In genomic region chr5:24059006-24059405, GRCh38 we compare ENCODE assay signal across 28 cellular contexts.
A peak's percentile ranks its signal among the peaks of the same experiment; 100 is the strongest.
DNase-seq lines count a peak whose midpoint lies in the region; ATAC-seq, FAIRE-seq and TF ChIP-seq lines count a peak whose summit lies in the region.
"Had no signal": no experiment of that assay in that cellular context is flagged by ENCODE, and none has a peak within 500 bp of the region (broad histone marks: within the 10 kb centered on the region; RNA-seq: fewer than 3 reads in every experiment).

No MANE protein-coding gene starts in this region.

- H3K9me2 ChIP-seq in GM23248 (ENCODE audit: insufficient read depth) (no peaks in the 10 kb centered on the region), SK-N-SH (no peaks in the 10 kb centered on the region)

- H3K27ac ChIP-seq in GM23248: no peak overlapping the region
- no peak overlapping the region for H3K27ac ChIP-seq in astrocyte (ENCODE audit: low read depth, low read length)
- no peak overlapping the region for H3K27ac ChIP-seq in dorsolateral prefrontal cortex
- no peak overlapping the region for H3K27ac ChIP-seq in SK-N-SH (ENCODE audit: low read depth in 2 of 2, low read length in 1 of 2)
- H3K27ac ChIP-seq: C4-2B, PC-9, SJCRH30 had no signal

- no peaks in the 10 kb centered on the region for H3K27me3 ChIP-seq in GM23248 (replicated peaks; ENCODE audit: insufficient read depth)
- H3K27me3 ChIP-seq in astrocyte (ENCODE audit: insufficient read depth, low read length): no peaks in the 10 kb centered on the region
- no peaks in the 10 kb centered on the region for H3K27me3 ChIP-seq in dorsolateral prefrontal cortex
- no peaks in the 10 kb centered on the region for H3K27me3 ChIP-seq in SK-N-SH (ENCODE audit: insufficient read depth)
- H3K27me3 ChIP-seq: SJCRH30 had no signal

- H3K4me1 ChIP-seq in GM23248 (ENCODE audit: insufficient read depth) (no peaks in the 10 kb centered on the region), astrocyte (ENCODE audit: insufficient read depth, low read length) (no peaks in the 10 kb centered on the region), SK-N-SH (ENCODE audit: control insufficient read depth in 1 of 2, insufficient read depth in 2 of 2, low read depth in 1 of 2, low read length in 1 of 2) (no peaks in the 10 kb centered on the region)
- H3K4me1 ChIP-seq: SJCRH30 had no signal

- CTCF ChIA-PET in SK-N-SH (lab: Yijun Ruan, JAX): no interaction called here

- H2AFZ ChIP-seq in GM23248 (no peak overlapping the region), astrocyte (ENCODE audit: low read depth, low read length) (no peak overlapping the region), SK-N-SH (ENCODE audit: low read depth) (no peak overlapping the region)
- H2AFZ ChIP-seq: PC-9 had no signal

- no peak for TF ChIP-seq RAD21 in SK-N-SH (IDR thresholded peaks at IDR 0.05; ENCODE audit: low read length)

- H3K4me2 ChIP-seq in GM23248 (ENCODE audit: unreplicated experiment) (no peak overlapping the region), astrocyte (ENCODE audit: low read length) (no peak overlapping the region), SK-N-SH (no peak overlapping the region)
- H3K4me2 ChIP-seq: PC-9 had no signal

- H3F3A ChIP-seq in GM23248 (ENCODE audit: insufficient read depth) (no peaks in the 10 kb centered on the region), SK-N-SH (replicated peaks; ENCODE audit: insufficient read depth) (no peaks in the 10 kb centered on the region)

- TF ChIP-seq EP300 in SK-N-SH (IDR thresholded peaks at IDR 0.05; ENCODE audit: borderline replicate concordance in 1 of 2, low read depth in 1 of 2, low read length in 1 of 2): no peak

- peaks cover 10% of the 10 kb centered on the region for H3K4me1 Mint-ChIP-seq in astrocyte (ENCODE audit: low read depth, unreplicated experiment)
- H3K4me1 Mint-ChIP-seq in stimulated activated naive CD8-positive, alpha-beta T cell treated with anti-CD3 and anti-CD28 coated beads, Interleukin-15, amount 100 ng/mL, for 72 hours: no peaks in the 10 kb centered on the region
- H3K4me1 Mint-ChIP-seq: B cell, H9 had no signal

- POLR2A ChIA-PET in SK-N-SH (lab: Yijun Ruan, JAX): no interaction called here

- no peaks in the 10 kb centered on the region for H3K36me3 ChIP-seq in GM23248 (ENCODE audit: low read depth)
- no peaks in the 10 kb centered on the region for H3K36me3 ChIP-seq in astrocyte (ENCODE audit: insufficient read depth, low read length)
- no peaks in the 10 kb centered on the region for H3K36me3 ChIP-seq in SK-N-SH (replicated peaks in 1 of 2; ENCODE audit: control insufficient read depth in 1 of 2, insufficient read depth in 2 of 2, low read length in 1 of 2)
- H3K36me3 ChIP-seq: SJCRH30 had no signal

- no peaks in the 10 kb centered on the region for H3K79me2 ChIP-seq in GM23248 (ENCODE audit: insufficient read depth)
- no peaks in the 10 kb centered on the region for H3K79me2 ChIP-seq in astrocyte (ENCODE audit: insufficient read depth, low read length)
- H3K79me2 ChIP-seq in SK-N-SH (ENCODE audit: insufficient read depth): no peaks in the 10 kb centered on the region

- H3K9me3 Mint-ChIP-seq in astrocyte (ENCODE audit: unreplicated experiment): peaks cover 4% of the 10 kb centered on the region
- peaks cover 0 to 8% of the 10 kb centered on the region in 2 donors for H3K9me3 Mint-ChIP-seq in stimulated activated naive CD8-positive, alpha-beta T cell treated with anti-CD3 and anti-CD28 coated beads, Interleukin-15, amount 100 ng/mL, for 72 hours
- H3K9me3 Mint-ChIP-seq: H9 had no signal

- intact Hi-C loops in dorsolateral prefrontal cortex (cut with DNase I): no loop called here

- no peak for FAIRE-seq in astrocyte (lab: Jason Lieb, UNC)
- FAIRE-seq: GM18507 had no signal

- no peak for TF ChIP-seq CTCF in astrocyte (IDR thresholded peaks at IDR 0.05; ENCODE audit: insufficient read depth, low read depth, low read length)
- no peak for TF ChIP-seq CTCF in fibroblast of pulmonary artery (IDR thresholded peaks at IDR 0.05; ENCODE audit: low read length, missing control alignments)
- TF ChIP-seq CTCF in dorsolateral prefrontal cortex (IDR thresholded peaks at IDR 0.05 in 54 of 56, conservative IDR thresholded peaks at IDR 0.05 in 2 of 56; ENCODE audit: low read depth in 1 of 56, partially characterized antibody in 56 of 56): no peak
- no peak for TF ChIP-seq CTCF in SK-N-SH (IDR thresholded peaks at IDR 0.05)

- no peak overlapping the region for H3K4me3 Mint-ChIP-seq in astrocyte (ENCODE audit: unreplicated experiment)
- no peak overlapping the region for H3K4me3 Mint-ChIP-seq in stimulated activated naive CD8-positive, alpha-beta T cell treated with anti-CD3 and anti-CD28 coated beads, Interleukin-15, amount 100 ng/mL, for 72 hours
- H3K4me3 Mint-ChIP-seq: B cell, H9 had no signal

- DNase-seq in GM23248 (peak; percentile 55), astrocyte (ENCODE audit: low read depth) (peak; percentile 2), fibroblast of pulmonary artery (ENCODE audit: low read depth) (peak; percentile 0), skeletal muscle cell (ENCODE audit: low read depth) (peak; percentile 4), dorsolateral prefrontal cortex (no peak), SK-N-SH (no peak)
- no peak for DNase-seq in stimulated activated naive CD8-positive, alpha-beta T cell treated with anti-CD3 and anti-CD28 coated beads, Interleukin-15, amount 100 ng/mL, for 72 hours
- DNase-seq: Calu3; DND-41; H9; IMR-90; KG1; NCI-H1092; NCI-H1436; NCI-H187; NCI-H2081 treated with DMSO at 0.1 percent for 48 hours; NCI-H2171; NCI-H226; NCI-H510A; NCI-H748 treated with DMSO at 0.1 percent for 48 hours; NK-92 treated with Interleukin-12 subunit alpha and Interleukin-12 subunit beta, amount 100 ng/mL, for 24 hours; PC-9; SJCRH30; T-helper 1 cell had no signal

- H4K20me1 ChIP-seq in GM23248 (ENCODE audit: insufficient read depth) (no peaks in the 10 kb centered on the region; the same call in 1 of the 2 replicates), astrocyte (ENCODE audit: insufficient read depth, low read length) (no peaks in the 10 kb centered on the region), SK-N-SH (ENCODE audit: insufficient read depth) (no peaks in the 10 kb centered on the region)

- H3K9ac ChIP-seq in GM23248: no peak overlapping the region
- H3K9ac ChIP-seq in astrocyte (ENCODE audit: low read length): no peak overlapping the region
- no peak overlapping the region for H3K9ac ChIP-seq in SK-N-SH

- 51 to 69% methylated on average over 2 of the region's 2 CpGs for WGBS in GM23248 (ENCODE audit: low coverage in 1 of 2, low lambda C conversion rate in 2 of 2, missing lambda C conversion rate in 2 of 2), 2 experiments
- WGBS in SK-N-SH (ENCODE audit: low lambda C conversion rate): 2% methylated on average over 2 of the region's 2 CpGs

- H3K36me3 Mint-ChIP-seq in astrocyte (ENCODE audit: low read depth, unreplicated experiment): no peaks in the 10 kb centered on the region

- no peak overlapping the region for H3K27ac Mint-ChIP-seq in astrocyte (ENCODE audit: unreplicated experiment)
- no peak overlapping the region for H3K27ac Mint-ChIP-seq in stimulated activated naive CD8-positive, alpha-beta T cell treated with anti-CD3 and anti-CD28 coated beads, Interleukin-15, amount 100 ng/mL, for 72 hours
- H3K27ac Mint-ChIP-seq: B cell, H9 had no signal

- H3K4me3 ChIP-seq in GM23248 (no peak overlapping the region), astrocyte (ENCODE audit: insufficient read depth, low read depth, low read length) (no peak overlapping the region), fibroblast of pulmonary artery (replicated peaks; ENCODE audit: low read depth, low read length) (no peak overlapping the region), skeletal muscle cell (ENCODE audit: low read depth, low read length) (no peak overlapping the region), dorsolateral prefrontal cortex (no peak overlapping the region), SK-N-SH (ENCODE audit: low read depth in 2 of 2, low read length in 1 of 2) (no peak overlapping the region)
- H3K4me3 ChIP-seq: PC-9, SJCRH30 had no signal

- no peak for ATAC-seq in stimulated activated naive CD8-positive, alpha-beta T cell treated with anti-CD3 and anti-CD28 coated beads, Interleukin-15, amount 100 ng/mL, for 72 hours
- ATAC-seq: Right ventricle myocardium inferior had no signal

- in situ Hi-C loops in GM23248 (cut with MboI): no loop called here

- H3K27me3 Mint-ChIP-seq in astrocyte (ENCODE audit: low read depth, unreplicated experiment): no peaks in the 10 kb centered on the region
- no peaks in the 10 kb centered on the region for H3K27me3 Mint-ChIP-seq in stimulated activated naive CD8-positive, alpha-beta T cell treated with anti-CD3 and anti-CD28 coated beads, Interleukin-15, amount 100 ng/mL, for 72 hours
- H3K27me3 Mint-ChIP-seq: B cell had no signal

- H3K9me3 ChIP-seq in GM23248 (ENCODE audit: low read depth) (no peaks in the 10 kb centered on the region), astrocyte (ENCODE audit: insufficient read depth, low read depth, low read length) (no peaks in the 10 kb centered on the region), SK-N-SH (no peaks in the 10 kb centered on the region)
- H3K9me3 ChIP-seq: SJCRH30 had no signal

TF ChIP-seq in SK-N-SH, 30 proteins besides CTCF, POLR2A, EP300 and RAD21:
- TF ChIP-seq ELF1 (IDR thresholded peaks at IDR 0.05): no peak
- no peak for TF ChIP-seq FOXJ3 (CRISPR knock-in tag; IDR thresholded peaks at IDR 0.05)
- no peak for TF ChIP-seq RFX5 (IDR thresholded peaks at IDR 0.05; ENCODE audit: low read length)
- TF ChIP-seq JUND (IDR thresholded peaks at IDR 0.05): no peak
- TF ChIP-seq YY1 (IDR thresholded peaks at IDR 0.05; ENCODE audit: low read depth): no peak
- TF ChIP-seq SMC3 (IDR thresholded peaks at IDR 0.05; ENCODE audit: low read depth, low read length): no peak
- no peak for TF ChIP-seq MXI1 (IDR thresholded peaks at IDR 0.05; ENCODE audit: low read depth, low read length)
- no peak for TF ChIP-seq RCOR1 (IDR thresholded peaks at IDR 0.05; ENCODE audit: low read length)
- TF ChIP-seq FOXM1 (IDR thresholded peaks at IDR 0.05; ENCODE audit: low read depth): no peak
- no peak for TF ChIP-seq GABPA (IDR thresholded peaks at IDR 0.05; ENCODE audit: low read depth)
- no peak for TF ChIP-seq IRF3 (IDR thresholded peaks at IDR 0.05; ENCODE audit: low read depth, low read length)
- TF ChIP-seq, protein P1, sequence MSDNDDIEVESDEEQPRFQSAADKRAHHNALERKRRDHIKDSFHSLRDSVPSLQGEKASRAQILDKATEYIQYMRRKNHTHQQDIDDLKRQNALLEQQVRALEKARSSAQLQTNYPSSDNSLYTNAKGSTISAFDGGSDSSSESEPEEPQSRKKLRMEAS (IDR thresholded peaks at IDR 0.05; ENCODE audit: low read depth): no peak

Comparison
In these comparisons a context has a peak if more than half of its experiments do, and no peak if none do; other contexts are left out.
1. DNase-seq: peak in GM23248 (single experiment), astrocyte (single experiment), fibroblast of pulmonary artery (single experiment) and skeletal muscle cell (single experiment); none in dorsolateral prefrontal cortex (0 of 10), stimulated activated naive CD8-positive, alpha-beta T cell treated with anti-CD3 and anti-CD28 coated beads, Interleukin-15, amount 100 ng/mL, for 72 hours (0 of 2) and SK-N-SH (single experiment).